In genomic region chr14:50985816-50986396, GRCh38 we compare ENCODE assay signal across 23 cellular contexts. TPM values are rescaled to one million over a fixed set of nuclear protein-coding genes. Genes with fewer than 3 reads are reported as not detected.
A peak's percentile ranks its signal among the peaks of the same experiment; 100 is the strongest.
DNase-seq lines count a peak whose midpoint lies in the region; ATAC-seq lines count a peak whose summit lies in the region.
"Had no signal": no experiment of that assay in that cellular context is flagged by ENCODE, and none has a peak within 500 bp of the region (broad histone marks: within the 10 kb centered on the region; RNA-seq: fewer than 3 reads in every experiment).

No MANE protein-coding gene starts in this region.

- DNase-seq in RPMI7951 (ENCODE audit: low read depth) (peak; percentile 41), ecto neural progenitor cell (ENCODE audit: low spot score) (peak; percentile 53), islet precursor cell (peak; percentile 66), amniotic stem cell (lab: John Stamatoyannopoulos, UW) (no peak), SKM-1 (lab: John Stamatoyannopoulos, UW; ENCODE audit: unreplicated experiment) (no peak)
- no peak for DNase-seq in natural killer cell treated with Interleukin-12 subunit alpha and Interleukin-12 subunit beta and Interleukin-15 and Interleukin-18, amount 100 ng/mL, for 72 hours (ENCODE audit: low spot score)
- DNase-seq: activated CD8-positive, alpha-beta T cell treated with anti-CD3 and anti-CD28 coated beads, Interleukin-2, amount 10 ng/mL, durations not matched to agents 7 days and 5 days; activated effector memory CD4-positive, alpha-beta T cell treated with Interleukin-2 at 50 U/mL for 16 hours; activated T-cell treated with anti-CD3 and anti-CD28 coated beads for 4 hours; colonic mucosa; DMS 273 treated with DMSO at 0.1 percent for 48 hours; Kasumi-1; naive thymus-derived CD8-positive, alpha-beta T cell; NCI-H2171; NCI-H524; NK-92 treated with Interleukin-12 subunit alpha and Interleukin-12 subunit beta, amount 100 ng/mL, for 24 hours; pancreas; right cardiac atrium; SJCRH30; stimulated activated CD4-positive, alpha-beta T cell treated with anti-CD3 and anti-CD28 coated beads, Interleukin-12 subunit alpha, Interleukin-12 subunit beta, amount 100 ng/mL, for 4 hours; stimulated activated naive CD8-positive, alpha-beta T cell treated with anti-CD3 and anti-CD28 coated beads, Interleukin-15, Interleukin-2, amounts not matched to agents 100 U/mL and 50 U/mL, for 24 hours had no signal

- H3K27ac Mint-ChIP-seq in natural killer cell treated with Interleukin-12 subunit alpha and Interleukin-12 subunit beta and Interleukin-15 and Interleukin-18, amount 100 ng/mL, for 72 hours = no peak overlapping the region
- H3K27ac Mint-ChIP-seq: activated CD8-positive, alpha-beta T cell treated with anti-CD3 and anti-CD28 coated beads, Interleukin-2, amount 10 ng/mL, durations not matched to agents 7 days and 5 days; naive thymus-derived CD8-positive, alpha-beta T cell had no signal

- no peak for ATAC-seq in natural killer cell treated with Interleukin-12 subunit alpha and Interleukin-12 subunit beta and Interleukin-15 and Interleukin-18, amount 100 ng/mL, for 72 hours
- ATAC-seq: activated CD8-positive, alpha-beta T cell treated with anti-CD3 and anti-CD28 coated beads, Interleukin-2, amount 10 ng/mL, durations not matched to agents 7 days and 5 days; naive thymus-derived CD8-positive, alpha-beta T cell; right cardiac atrium; stimulated activated naive CD8-positive, alpha-beta T cell treated with anti-CD3 and anti-CD28 coated beads, Interleukin-15, Interleukin-2, amounts not matched to agents 100 U/mL and 50 U/mL, for 24 hours had no signal

- no peaks in the 10 kb centered on the region for H3K4me1 Mint-ChIP-seq in natural killer cell treated with Interleukin-12 subunit alpha and Interleukin-12 subunit beta and Interleukin-15 and Interleukin-18, amount 100 ng/mL, for 72 hours (ENCODE audit: low read depth in 2 of 2)

- H3K9me3 Mint-ChIP-seq in natural killer cell treated with Interleukin-12 subunit alpha and Interleukin-12 subunit beta and Interleukin-15 and Interleukin-18, amount 100 ng/mL, for 72 hours = no peaks in the 10 kb centered on the region
- H3K9me3 Mint-ChIP-seq: naive thymus-derived CD8-positive, alpha-beta T cell had no signal

- H3K27me3 Mint-ChIP-seq in natural killer cell treated with Interleukin-12 subunit alpha and Interleukin-12 subunit beta and Interleukin-15 and Interleukin-18, amount 100 ng/mL, for 72 hours = peaks cover 11 to 12% of the 10 kb centered on the region in 2 donors

- no peak overlapping the region for H3K4me3 Mint-ChIP-seq in natural killer cell treated with Interleukin-12 subunit alpha and Interleukin-12 subunit beta and Interleukin-15 and Interleukin-18, amount 100 ng/mL, for 72 hours
- H3K4me3 Mint-ChIP-seq: activated CD8-positive, alpha-beta T cell treated with anti-CD3 and anti-CD28 coated beads, Interleukin-2, amount 10 ng/mL, durations not matched to agents 7 days and 5 days; naive thymus-derived CD8-positive, alpha-beta T cell had no signal

- H3K36me3 Mint-ChIP-seq in natural killer cell treated with Interleukin-12 subunit alpha and Interleukin-12 subunit beta and Interleukin-15 and Interleukin-18, amount 100 ng/mL, for 72 hours = no peaks in the 10 kb centered on the region
- H3K36me3 Mint-ChIP-seq: naive thymus-derived CD8-positive, alpha-beta T cell had no signal

- H3K27ac ChIP-seq in temporal lobe (ENCODE audit: low read depth, low read length) = peak overlapping the region; percentile 76
- H3K27ac ChIP-seq: colonic mucosa, pancreas, SJCRH30 had no signal

RNA-seq across cellular contexts. Expression of gene PYGL, which starts 41.6 kb away (rescaled TPM):
- total RNA-seq in RPMI7951 (2014; rRNA removed; shearing (Covaris generic)) = 40.2 and 48.3 TPM in 2 replicates
- total RNA-seq in temporal lobe = 8.1 TPM
- 1 to 10 TPM in 1 of 2 donors, under 1 TPM in 1; 0.62 to 2.3 TPM for total RNA-seq in natural killer cell treated with Interleukin-12 subunit alpha and Interleukin-12 subunit beta and Interleukin-15 and Interleukin-18, amount 100 ng/mL, for 72 hours
- total RNA-seq: activated CD8-positive, alpha-beta T cell treated with anti-CD3 and anti-CD28 coated beads, Interleukin-2, amount 10 ng/mL, durations not matched to agents 7 days and 5 days; T-helper 1 cell treated with Interleukin-12 subunit alpha and Interleukin-12 subunit beta and Interleukin-4 antibody, amounts not matched to agents 30 ng/mL and 1 ng/mL, for 36 hours had no signal

Comparison
In these comparisons a context has a peak if more than half of its experiments do, and no peak if none do; other contexts are left out.
1. DNase-seq: peak in RPMI7951 (single experiment), ecto neural progenitor cell (single experiment) and islet precursor cell (single experiment); none in amniotic stem cell (single experiment), SKM-1 (single experiment) and natural killer cell treated with Interleukin-12 subunit alpha and Interleukin-12 subunit beta and Interleukin-15 and Interleukin-18, amount 100 ng/mL, for 72 hours (single experiment).